In the genomic region with DNA sequence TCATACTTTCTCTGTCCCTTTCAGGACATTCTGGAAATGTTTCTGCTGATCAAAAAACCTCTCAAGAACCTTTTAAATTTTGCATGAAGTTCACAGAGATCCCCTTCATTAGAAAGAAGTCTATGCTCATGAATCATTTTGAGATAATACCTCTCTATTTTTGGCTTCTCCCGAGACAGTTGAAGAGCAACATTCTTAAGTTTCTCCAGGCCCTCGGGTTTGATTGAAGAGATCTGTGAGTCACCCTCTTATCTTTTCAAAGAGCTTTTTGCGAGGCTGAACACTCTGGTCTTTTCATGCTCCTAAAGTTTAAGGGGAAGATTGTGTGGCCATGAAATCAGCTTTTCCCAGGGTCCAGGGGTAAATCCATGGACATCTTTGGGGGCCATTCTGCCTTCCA, we compare ENCODE assay signal across 17 cellular contexts.
DNase-seq lines count a peak whose midpoint lies in the region; ATAC-seq and TF ChIP-seq lines count a peak whose summit lies in the region.
"Had no signal": no experiment of that assay in that cellular context is flagged by ENCODE, and none has a peak within 500 bp of the region (broad histone marks: within the 10 kb centered on the region; RNA-seq: fewer than 3 reads in every experiment).

No MANE protein-coding gene starts in this region.

- H3K4me1 Mint-ChIP-seq in endodermal cell = peaks cover 7% of the 10 kb centered on the region
- H3K4me1 Mint-ChIP-seq in mesothelial cell of epicardium = peaks cover 12% of the 10 kb centered on the region
- H3K4me1 Mint-ChIP-seq in T-helper 17 cell = no peaks in the 10 kb centered on the region
- H3K4me1 Mint-ChIP-seq: stimulated activated naive CD8-positive, alpha-beta T cell treated with anti-CD3 and anti-CD28 coated beads, Interleukin-15, amount 100 ng/mL, for 72 hours had no signal

- no peak overlapping the region for H3K27ac Mint-ChIP-seq in endodermal cell
- H3K27ac Mint-ChIP-seq in mesothelial cell of epicardium = no peak overlapping the region
- H3K27ac Mint-ChIP-seq in T-helper 17 cell = no peak overlapping the region
- H3K27ac Mint-ChIP-seq: activated T-cell treated with anti-CD3 and anti-CD28 coated beads, Interleukin-2, amount 50 U/mL, for 72 hours; stimulated activated naive CD8-positive, alpha-beta T cell treated with anti-CD3 and anti-CD28 coated beads, Interleukin-15, amount 100 ng/mL, for 72 hours; T-helper 2 cell treated with Interferon-gamma antibody and Interleukin-4, amounts not matched to agents 5 μg/mL and 100 μg/mL, for 36 hours had no signal

- H3K36me3 Mint-ChIP-seq in endodermal cell (ENCODE audit: low read depth) = no peaks in the 10 kb centered on the region
- H3K36me3 Mint-ChIP-seq in mesothelial cell of epicardium = no peaks in the 10 kb centered on the region
- H3K36me3 Mint-ChIP-seq in T-helper 17 cell (ENCODE audit: low read depth) = no peaks in the 10 kb centered on the region

- H2AK5ac ChIP-seq in neuronal stem cell (ENCODE audit: low read depth, low read length) = no peak overlapping the region

- no peaks in the 10 kb centered on the region for H3K36me3 ChIP-seq in endodermal cell (ENCODE audit: control insufficient read depth, insufficient read depth, low read length)
- no peaks in the 10 kb centered on the region for H3K36me3 ChIP-seq in neuronal stem cell (replicated peaks in 1 of 2; ENCODE audit: control insufficient read depth in 2 of 2, insufficient read depth in 2 of 2, low read length in 2 of 2)
- H3K36me3 ChIP-seq: ovary had no signal

- no peak overlapping the region for H2BK5ac ChIP-seq in neuronal stem cell (ENCODE audit: low read length)

- peak; percentile 58 for DNase-seq in DMS53 (lab: John Stamatoyannopoulos, UW)
- peak; percentile 59 for DNase-seq in OCI-M1 (lab: John Stamatoyannopoulos, UW)
- DNase-seq in endodermal cell = no peak
- DNase-seq in neuronal stem cell (ENCODE audit: low spot score) = no peak
- no peak for DNase-seq in mesothelial cell of epicardium (ENCODE audit: low spot score in 2 of 2, unreplicated experiment in 2 of 2)
- DNase-seq in T-helper 17 cell = no peak
- no peak for DNase-seq in GOT3 (lab: John Stamatoyannopoulos, UW)
- DNase-seq in NCI-H774 (lab: John Stamatoyannopoulos, UW) = no peak
- DNase-seq: activated CD4-positive, alpha-beta T cell treated with anti-CD3 and anti-CD28 coated beads, Interleukin-2, amount 50 U/mL, for 1 hour; activated T-cell treated with anti-CD3 and anti-CD28 coated beads, Interleukin-2, amount 50 U/mL, for 72 hours; AML-193; cortex of kidney; NCI-H1930; ovary; stimulated activated naive CD8-positive, alpha-beta T cell treated with anti-CD3 and anti-CD28 coated beads, Interleukin-15, amount 100 ng/mL, for 72 hours had no signal

- WGBS in endodermal cell (ENCODE audit: insufficient coverage in 1 of 2, insufficient read length in 1 of 2), 2 experiments = 50 to 74% methylated on average over 1 to 3 of the region's 3 CpGs
- WGBS in neuronal stem cell (ENCODE audit: extremely low coverage in 2 of 2, insufficient read length in 2 of 2, insufficient replicate concordance in 1 of 2), 2 donors = no CpG with 5 or more reads among the region's 3 CpGs

- H2BK12ac ChIP-seq in neuronal stem cell (ENCODE audit: low read length) = no peak overlapping the region

- H3K9ac ChIP-seq in endodermal cell (ENCODE audit: extremely low read depth, low read length, poor library complexity, severe bottlenecking) (no peak overlapping the region), neuronal stem cell (ENCODE audit: low read depth, low read length, poor library complexity) (no peak overlapping the region)

- H3K9me3 ChIP-seq in endodermal cell (ENCODE audit: control insufficient read depth, low read length) = no peaks in the 10 kb centered on the region
- H3K9me3 ChIP-seq in neuronal stem cell (replicated peaks in 1 of 2; ENCODE audit: control insufficient read depth in 2 of 2, insufficient read depth in 1 of 2, low read depth in 1 of 2, low read length in 2 of 2) = no peaks in the 10 kb centered on the region
- no peaks in the 10 kb centered on the region for H3K9me3 ChIP-seq in T-helper 17 cell (ENCODE audit: control insufficient read depth, low read length, poor library complexity, severe bottlenecking)
- H3K9me3 ChIP-seq: ovary had no signal

- H3K23ac ChIP-seq in neuronal stem cell (ENCODE audit: low read depth, low read length, poor library complexity) = no peak overlapping the region

- H2BK120ac ChIP-seq in neuronal stem cell (ENCODE audit: low read depth, low read length) = no peak overlapping the region

- H2BK15ac ChIP-seq in neuronal stem cell (ENCODE audit: low read length) = no peak overlapping the region

- H3K18ac ChIP-seq in neuronal stem cell (ENCODE audit: low read length) = no peak overlapping the region

- H3K4ac ChIP-seq in neuronal stem cell (ENCODE audit: low read length) = no peak overlapping the region

- H3K27me3 ChIP-seq in endodermal cell (ENCODE audit: control insufficient read depth, insufficient read depth, low read length, poor library complexity, severe bottlenecking) (no peaks in the 10 kb centered on the region), neuronal stem cell (ENCODE audit: control insufficient read depth in 3 of 3, insufficient read depth in 3 of 3, low read depth in 1 of 3, low read length in 3 of 3) (no peaks in the 10 kb centered on the region)
- H3K27me3 ChIP-seq: ovary had no signal

- H3K14ac ChIP-seq in neuronal stem cell (ENCODE audit: low read length) = no peak overlapping the region

- TF ChIP-seq CTCF in endodermal cell (conservative IDR thresholded peaks at IDR 0.05) (no peak), mesothelial cell of epicardium (IDR thresholded peaks at IDR 0.05; ENCODE audit: unreplicated experiment) (no peak)

- H3K4me2 ChIP-seq in neuronal stem cell (ENCODE audit: insufficient read depth, low read length, poor library complexity, severe bottlenecking) = no peak overlapping the region

- H3K4me3 Mint-ChIP-seq in endodermal cell = no peak overlapping the region
- no peak overlapping the region for H3K4me3 Mint-ChIP-seq in mesothelial cell of epicardium
- no peak overlapping the region for H3K4me3 Mint-ChIP-seq in T-helper 17 cell
- H3K4me3 Mint-ChIP-seq: activated T-cell treated with anti-CD3 and anti-CD28 coated beads, Interleukin-2, amount 50 U/mL, for 72 hours; stimulated activated naive CD8-positive, alpha-beta T cell treated with anti-CD3 and anti-CD28 coated beads, Interleukin-15, amount 100 ng/mL, for 72 hours; T-helper 2 cell treated with Interferon-gamma antibody and Interleukin-4, amounts not matched to agents 5 μg/mL and 100 μg/mL, for 36 hours had no signal

- no peak overlapping the region for H3K27ac ChIP-seq in endodermal cell (ENCODE audit: low read depth, low read length)
- H3K27ac ChIP-seq in neuronal stem cell (replicated peaks; ENCODE audit: low read length) = peak overlapping the region; percentile 28
- H3K27ac ChIP-seq: ovary had no signal

- peak overlapping the region; percentile 22 for H2AFZ ChIP-seq in neuronal stem cell (ENCODE audit: low read length)

- no peaks in the 10 kb centered on the region for H3K79me1 ChIP-seq in neuronal stem cell (ENCODE audit: low read depth, low read length)

- no peak overlapping the region for H4K8ac ChIP-seq in neuronal stem cell (ENCODE audit: low read depth, low read length)

- H4K91ac ChIP-seq in neuronal stem cell (ENCODE audit: low read depth, low read length, poor library complexity) = no peak overlapping the region

- no peaks in the 10 kb centered on the region for H3K9me3 Mint-ChIP-seq in endodermal cell
- no peaks in the 10 kb centered on the region for H3K9me3 Mint-ChIP-seq in mesothelial cell of epicardium
- H3K9me3 Mint-ChIP-seq: activated T-cell treated with anti-CD3 and anti-CD28 coated beads, Interleukin-2, amount 50 U/mL, for 72 hours; stimulated activated naive CD8-positive, alpha-beta T cell treated with anti-CD3 and anti-CD28 coated beads, Interleukin-15, amount 100 ng/mL, for 72 hours; T-helper 2 cell treated with Interferon-gamma antibody and Interleukin-4, amounts not matched to agents 5 μg/mL and 100 μg/mL, for 36 hours had no signal

- no peak for ATAC-seq in T-helper 17 cell
- ATAC-seq: activated T-cell treated with anti-CD3 and anti-CD28 coated beads, Interleukin-2, amount 50 U/mL, for 72 hours; Right ventricle myocardium inferior; stimulated activated naive CD8-positive, alpha-beta T cell treated with anti-CD3 and anti-CD28 coated beads, Interleukin-15, amount 100 ng/mL, for 72 hours had no signal

- peak overlapping the region; percentile 42 for H3K4me3 ChIP-seq in endodermal cell (ENCODE audit: low read length)
- no peak overlapping the region for H3K4me3 ChIP-seq in neuronal stem cell (ENCODE audit: low read length in 2 of 2)
- H3K4me3 ChIP-seq: ovary had no signal

- H3K27me3 Mint-ChIP-seq in endodermal cell (ENCODE audit: insufficient read depth) (no peaks in the 10 kb centered on the region), mesothelial cell of epicardium (ENCODE audit: low read depth) (no peaks in the 10 kb centered on the region), T-helper 17 cell (no peaks in the 10 kb centered on the region)
- H3K27me3 Mint-ChIP-seq: stimulated activated naive CD8-positive, alpha-beta T cell treated with anti-CD3 and anti-CD28 coated beads, Interleukin-15, amount 100 ng/mL, for 72 hours had no signal

- H3K4me1 ChIP-seq in endodermal cell (ENCODE audit: control insufficient read depth, insufficient read depth, low read length) (peaks cover 8% of the 10 kb centered on the region), neuronal stem cell (ENCODE audit: control insufficient read depth in 2 of 2, insufficient read depth in 1 of 2, low read depth in 1 of 2, low read length in 2 of 2) (peaks cover 0 to 6% of the 10 kb centered on the region in 2 donors)

Comparison
In these comparisons a context has a peak if more than half of its experiments do, and no peak if none do; other contexts are left out.
1. DNase-seq: peak in DMS53 (single experiment) and OCI-M1 (single experiment); none in endodermal cell (single experiment), neuronal stem cell (single experiment), mesothelial cell of epicardium (0 of 2), T-helper 17 cell (0 of 3), GOT3 (single experiment) and NCI-H774 (single experiment).